Comparison of ENCODE assay signal across 17 cellular contexts in genomic region chr9:268616-269015, GRCh38. TPM values are rescaled to one million over a fixed set of nuclear protein-coding genes. Genes with fewer than 3 reads are reported as not detected.
A peak's percentile ranks its signal among the peaks of the same experiment; 100 is the strongest.
DNase-seq lines count a peak whose midpoint lies in the region; ATAC-seq, FAIRE-seq and TF ChIP-seq lines count a peak whose summit lies in the region.
"Had no signal": no experiment of that assay in that cellular context is flagged by ENCODE, and none has a peak within 500 bp of the region (broad histone marks: within the 10 kb centered on the region; RNA-seq: fewer than 3 reads in every experiment).

No MANE protein-coding gene starts in this region.

- WGBS in K562 (ENCODE audit: insufficient coverage, low coverage, missing lambda C conversion rate) = 0% methylated on average over 1 of the region's 1 CpG
- WGBS in testis, 2 donors = 60 to 64% methylated on average over 1 of the region's 1 CpG

- H3K4me1 ChIP-seq in K562 (replicated peaks in 1 of 2; ENCODE audit: control insufficient read depth in 2 of 2, insufficient read depth in 2 of 2, low read length in 2 of 2) (peaks cover 0 to 36% of the 10 kb centered on the region in 2 experiments; a peak in 2 of 5 replicates), testis (no peaks in the 10 kb centered on the region)

- DNase-seq in activated T-cell treated with anti-CD3 and anti-CD28 coated beads, Interleukin-2, amount 50 U/mL, for 72 hours = no peak
- DNase-seq in activated T-cell treated with anti-CD3 and anti-CD28 coated beads, Interleukin-2, amount 50 U/mL, for 1 hour = no peak
- DNase-seq in GM12892 (ENCODE audit: insufficient read length) (no peak), K562 (ENCODE audit: extremely low read depth in 1 of 4, low spot score in 3 of 4) (peak in 1 of 4 experiments; percentile 43), testis (peak; percentile 70), immature natural killer cell (no peak), DMS79 (lab: John Stamatoyannopoulos, UW) (no peak)
- DNase-seq: CD4-positive, CD25-positive, alpha-beta regulatory T cell; GM23248; NCI-H1092; NCI-H2107; NCI-H226; NCI-H526 treated with DMSO at 0.1 percent for 48 hours; NK-92 treated with Interleukin-12 subunit alpha and Interleukin-12 subunit beta, amount 100 ng/mL, for 24 hours had no signal

- TF ChIP-seq POLR2A in GM12892 (IDR thresholded peaks at IDR 0.05; ENCODE audit: low read depth, low read length) (no peak), K562 (conservative IDR thresholded peaks at IDR 0.05) (no peak), testis (IDR thresholded peaks at IDR 0.05) (no peak)

- H3K9ac ChIP-seq in K562 (ENCODE audit: insufficient read depth in 1 of 2, low read depth in 2 of 2, low read length in 2 of 2) = peak overlapping the region in 1 of 2 experiments; percentile 67; a peak in 2 of 4 replicates
- H3K9ac ChIP-seq: GM23248 had no signal

- no peak for TF ChIP-seq RAD21 in K562 (CRISPR knock-in tag; conservative IDR thresholded peaks at IDR 0.05 in 1 of 2, IDR thresholded peaks at IDR 0.05 in 1 of 2)

- in situ Hi-C loops in K562 (cut with MboI) = no loop called here

- peaks cover 4 to 8% of the 10 kb centered on the region in 2 donors for H3K36me3 Mint-ChIP-seq in activated T-cell treated with anti-CD3 and anti-CD28 coated beads, Interleukin-2, amount 50 U/mL, for 72 hours (ENCODE audit: insufficient read depth in 2 of 2)
- H3K36me3 Mint-ChIP-seq in immature natural killer cell = no peaks in the 10 kb centered on the region
- H3K36me3 Mint-ChIP-seq: CD4-positive, CD25-positive, alpha-beta regulatory T cell had no signal

- no peaks in the 10 kb centered on the region for H3K27me3 ChIP-seq in K562 (ENCODE audit: control insufficient read depth in 2 of 2, insufficient read depth in 2 of 2, low read length in 2 of 2)
- no peaks in the 10 kb centered on the region for H3K27me3 ChIP-seq in testis

- no peaks in the 10 kb centered on the region for H4K20me1 ChIP-seq in K562 (replicated peaks; ENCODE audit: control insufficient read depth, insufficient read depth, low read length)

- peak overlapping the region in 1 of 2 donors; percentile 50 for H3K4me3 Mint-ChIP-seq in activated T-cell treated with anti-CD3 and anti-CD28 coated beads, Interleukin-2, amount 50 U/mL, for 72 hours
- no peak overlapping the region for H3K4me3 Mint-ChIP-seq in immature natural killer cell
- H3K4me3 Mint-ChIP-seq: CD4-positive, CD25-positive, alpha-beta regulatory T cell had no signal

- ATAC-seq in activated T-cell treated with anti-CD3 and anti-CD28 coated beads, Interleukin-2, amount 50 U/mL, for 72 hours (replicated peaks in 1 of 2) = no peak
- peak; percentile 13; the same call in 2 of the 3 replicates for ATAC-seq in K562

- H3K4me1 Mint-ChIP-seq in activated T-cell treated with anti-CD3 and anti-CD28 coated beads, Interleukin-2, amount 50 U/mL, for 72 hours (ENCODE audit: low read depth) = peaks cover 44% of the 10 kb centered on the region
- peaks cover 46 to 50% of the 10 kb centered on the region in 2 donors for H3K4me1 Mint-ChIP-seq in immature natural killer cell

- CTCF ChIA-PET in K562 (lab: Yijun Ruan, JAX; ENCODE audit: low intra/inter-chr PET ratio) = no interaction called here

- TF ChIP-seq EP300 in K562 (IDR thresholded peaks at IDR 0.05; ENCODE audit: low read length) = no peak

- peak overlapping the region; percentile 77 for H3K27ac ChIP-seq in K562 (ENCODE audit: extremely low read depth, low read depth, low read length)
- peak overlapping the region in 1 of 2 donors; percentile 72 for H3K27ac ChIP-seq in testis
- H3K27ac ChIP-seq: GM23248 had no signal

- peaks cover 2 to 6% of the 10 kb centered on the region in 2 donors for H3K9me3 Mint-ChIP-seq in activated T-cell treated with anti-CD3 and anti-CD28 coated beads, Interleukin-2, amount 50 U/mL, for 72 hours
- no peaks in the 10 kb centered on the region for H3K9me3 Mint-ChIP-seq in immature natural killer cell

- TF ChIP-seq CTCF in K562 (IDR thresholded peaks at IDR 0.05 in 2 of 3, conservative IDR thresholded peaks at IDR 0.05 in 1 of 3; ENCODE audit: insufficient read depth in 2 of 3, low read depth in 1 of 3, low read length in 3 of 3) (no peak), testis (IDR thresholded peaks at IDR 0.05) (no peak)

- H2AFZ ChIP-seq in K562 (ENCODE audit: low read depth, low read length) = peak overlapping the region; percentile 75
- H2AFZ ChIP-seq: GM23248 had no signal

- POLR2A ChIA-PET in K562 (lab: Yijun Ruan, JAX) = no interaction called here

- peak overlapping the region; percentile 62 for H3K27ac Mint-ChIP-seq in activated T-cell treated with anti-CD3 and anti-CD28 coated beads, Interleukin-2, amount 50 U/mL, for 72 hours
- no peak overlapping the region for H3K27ac Mint-ChIP-seq in immature natural killer cell

- peaks cover 15% of the 10 kb centered on the region for H3K79me2 ChIP-seq in K562 (ENCODE audit: control insufficient read depth, insufficient read depth, low read length)

- intact Hi-C loops in K562 (cut with micrococcal nuclease) = no loop called here
- intact Hi-C loops in testis (cut with DNase I; ENCODE audit: low total_unique reads) = no loop called here

- H3K9me1 ChIP-seq in K562 (ENCODE audit: control insufficient read depth, insufficient read depth, low read length) = no peaks in the 10 kb centered on the region

- H3K9me3 ChIP-seq in K562 (replicated peaks; ENCODE audit: control insufficient read depth, insufficient read depth, low read depth, low read length) = no peaks in the 10 kb centered on the region; the same call in 1 of the 2 replicates
- no peaks in the 10 kb centered on the region for H3K9me3 ChIP-seq in testis

- H3K4me2 ChIP-seq in K562 (ENCODE audit: insufficient read depth, low read length) = peak overlapping the region; percentile 47

- no peaks in the 10 kb centered on the region for H3K27me3 Mint-ChIP-seq in activated T-cell treated with anti-CD3 and anti-CD28 coated beads, Interleukin-2, amount 50 U/mL, for 72 hours (ENCODE audit: low read depth)
- peaks cover 4 to 13% (median 10%) of the 10 kb centered on the region in 3 donors for H3K27me3 Mint-ChIP-seq in immature natural killer cell (ENCODE audit: low read depth in 3 of 3)

- BruUV-seq in K562 (replicated peaks; lab: Mats Ljungman, UMichigan) = no TSS peak

- H3K4me3 ChIP-seq in K562 (no peak overlapping the region), testis (no peak overlapping the region)
- H3K4me3 ChIP-seq: GM23248 had no signal

- FAIRE-seq in GM12892 (lab: Jason Lieb, UNC) = peak; percentile 42
- peak; percentile 55 for FAIRE-seq in K562 (lab: Jason Lieb, UNC)
- FAIRE-seq: D721Med, HTR-8/SVneo had no signal

- peaks cover 3% of the 10 kb centered on the region; the same call in 1 of the 3 replicates for H3K36me3 ChIP-seq in K562 (ENCODE audit: control insufficient read depth, insufficient read depth, low read length)
- no peaks in the 10 kb centered on the region for H3K36me3 ChIP-seq in testis (ENCODE audit: low read depth, missing control alignments)

RNA-seq across cellular contexts. Expression of gene DOCK8, which starts 54.0 kb away (rescaled TPM):
- total RNA-seq in activated T-cell treated with anti-CD3 and anti-CD28 coated beads, Interleukin-2, amount 50 U/mL, for 72 hours = 100 to 1,000 TPM; 199 to 213 TPM
- 42.5 TPM for polyA plus RNA-seq in GM12892 (2012; ENCODE audit: missing spikeins)
- 66.2 and 95.4 TPM in 2 replicates for total RNA-seq in K562 (2011; cell fraction: chromatin; rRNA removed; ENCODE audit: low replicate concordance)
- total RNA-seq in K562 (2011; cell fraction: nucleolus; rRNA removed) = 34.0 and 43.2 TPM in 2 replicates
- 56.7 and 77.1 TPM in 2 replicates for total RNA-seq in K562 (2011; cell fraction: nucleoplasm; rRNA removed)
- 25.1 and 33.4 TPM in 2 replicates for total RNA-seq in K562 (2014; rRNA removed)
- 27.3 and 28.7 TPM in 2 replicates for total RNA-seq in K562 (2014; rRNA removed; fragmentation: Illumina TruSeq; extraction: Trizol)
- total RNA-seq in K562 (2015; rRNA removed; fragmentation: Illumina TruSeq; extraction: Trizol) = 32.4 and 34.3 TPM in 2 replicates
- 49.4 and 53.8 TPM in 2 replicates for total RNA-seq in K562 (2021)
- polyA plus RNA-seq in K562 (2011; rRNA removed) = 15.3 and 34.5 TPM in 2 replicates
- 11.0 and 29.6 TPM in 2 replicates for polyA plus RNA-seq in K562 (2011; cell fraction: cytosol; rRNA removed)
- polyA plus RNA-seq in K562 (2011; cell fraction: nucleus; rRNA removed) = 25.1 and 49.4 TPM in 2 replicates
- 26.9 and 57.9 TPM in 2 replicates for polyA plus RNA-seq in K562 (2012)
- 30.9 and 32.8 TPM in 2 replicates for polyA plus RNA-seq in K562 (2014; fragmentation: Illumina TruSeq; extraction: Trizol)
- 10 to 100 TPM; 14.4 to 14.5 TPM for polyA plus RNA-seq in K562 (2014; fragmentation: Nextera tagmentation; extraction: Ambion mirVana)
- 19.6 and 23.4 TPM in 2 replicates for polyA plus RNA-seq in K562 (2014; rRNA removed)
- 33.3 and 80.3 TPM in 2 replicates for polyA minus RNA-seq in K562 (2011; rRNA and poly(A)+ RNA removed)
- 19.0 and 43.3 TPM in 2 replicates for polyA minus RNA-seq in K562 (2011; cell fraction: cytosol; rRNA and poly(A)+ RNA removed)
- 32.4 and 104 TPM in 2 replicates for polyA minus RNA-seq in K562 (2011; cell fraction: nucleus; rRNA and poly(A)+ RNA removed)
- 10 to 100 TPM; 51.4 to 63.9 TPM for total RNA-seq in testis
- 46.7 TPM for polyA plus RNA-seq in testis (ENCODE audit: insufficient read depth, low read depth, low replicate concordance)
- polyA plus RNA-seq in immature natural killer cell = 10 to 100 TPM; 15.3 to 81.9 (median 25.7) TPM
- total RNA-seq: A673, GM23248 had no signal
- polyA plus RNA-seq: GM23248 had no signal
